In the genomic region with DNA sequence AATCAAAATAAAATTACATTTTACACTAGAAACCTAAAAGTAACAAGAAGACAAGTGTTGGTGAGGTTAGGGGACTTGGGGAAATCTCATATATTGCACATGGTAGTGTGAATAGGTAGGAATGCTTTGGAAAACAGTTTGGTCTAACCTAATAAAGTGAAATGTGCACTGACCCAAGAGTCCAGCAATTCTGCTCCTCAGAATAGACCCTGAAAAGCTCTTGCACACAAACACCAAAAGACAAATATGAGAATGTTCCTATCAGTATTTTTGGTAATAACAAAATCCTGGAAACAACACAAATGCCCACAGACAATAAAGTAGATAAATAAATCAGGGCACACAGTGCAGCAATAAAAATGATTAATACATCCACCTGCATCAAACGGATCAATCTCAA, we compare ENCODE assay signal across 6 cellular contexts.
"Had no signal": no experiment of that assay in that cellular context is flagged by ENCODE, and none has a peak within 500 bp of the region (broad histone marks: within the 10 kb centered on the region; RNA-seq: fewer than 3 reads in every experiment).

No MANE protein-coding gene starts in this region.

- DNase-seq: IMR-90, KBM-7, KG1 had no signal

- H3K4me3 ChIP-seq: K562 had no signal

- H3K27ac ChIP-seq: HL-60, KMS-11 had no signal
